In genomic region chr2:81412681-81413080, GRCh38 we compare ENCODE assay signal across 23 cellular contexts.
A peak's percentile ranks its signal among the peaks of the same experiment; 100 is the strongest.
DNase-seq lines count a peak whose midpoint lies in the region; ATAC-seq, FAIRE-seq and TF ChIP-seq lines count a peak whose summit lies in the region.
"Had no signal": no experiment of that assay in that cellular context is flagged by ENCODE, and none has a peak within 500 bp of the region (broad histone marks: within the 10 kb centered on the region; RNA-seq: fewer than 3 reads in every experiment).

No MANE protein-coding gene starts in this region.

- no peak overlapping the region for H2BK15ac ChIP-seq in H9 (ENCODE audit: low read depth, low read length)

- no peaks in the 10 kb centered on the region for H3K27me3 Mint-ChIP-seq in H9 (ENCODE audit: low read depth)
- H3K27me3 Mint-ChIP-seq: T-cell had no signal

- no peaks in the 10 kb centered on the region for H3K27me3 ChIP-seq in small intestine (ENCODE audit: control insufficient read depth in 2 of 2, insufficient read depth in 2 of 2, low read length in 2 of 2)
- H3K27me3 ChIP-seq in H9 (ENCODE audit: insufficient read depth, low read length) = no peaks in the 10 kb centered on the region
- H3K27me3 ChIP-seq: BE2C had no signal

- H3K36me3 Mint-ChIP-seq in H9 (ENCODE audit: insufficient read depth in 1 of 3, low read depth in 3 of 3) = no peaks in the 10 kb centered on the region
- H3K36me3 Mint-ChIP-seq: T-cell had no signal

- no peak overlapping the region for H3K23ac ChIP-seq in H9 (ENCODE audit: insufficient read length, low read depth, low read length)

- no peak overlapping the region for H2AK5ac ChIP-seq in H9 (ENCODE audit: insufficient read length, low read length)

- no peaks in the 10 kb centered on the region for H3K4me1 Mint-ChIP-seq in H9
- H3K4me1 Mint-ChIP-seq: T-cell had no signal

- no peaks in the 10 kb centered on the region for H3K23me2 ChIP-seq in H9 (ENCODE audit: insufficient read length, low read depth, low read length, poor library complexity, severe bottlenecking)

- H3K4me1 ChIP-seq in small intestine (ENCODE audit: control insufficient read depth in 2 of 2, insufficient read depth in 1 of 2, low read depth in 1 of 2, low read length in 1 of 2) = no peaks in the 10 kb centered on the region
- H3K4me1 ChIP-seq in H9 (ENCODE audit: insufficient read depth, low read length) = no peaks in the 10 kb centered on the region
- H3K4me1 ChIP-seq: A549, BE2C, SJCRH30 had no signal

- H4K91ac ChIP-seq in H9 (ENCODE audit: insufficient read length, low read depth, low read length) = no peak overlapping the region

- H2BK5ac ChIP-seq in H9 (ENCODE audit: insufficient read length, low read length) = no peak overlapping the region

- no peak overlapping the region for H3K27ac Mint-ChIP-seq in H9
- H3K27ac Mint-ChIP-seq: T-cell had no signal

- TF ChIP-seq CTCF in H9 (conservative IDR thresholded peaks at IDR 0.05) = no peak

- no peak overlapping the region for H3K4me2 ChIP-seq in H9 (ENCODE audit: insufficient read depth, insufficient read length, low read length)
- H3K4me2 ChIP-seq: A549 had no signal

- H3K9me3 Mint-ChIP-seq in H9 = no peaks in the 10 kb centered on the region

- H3K27ac ChIP-seq in small intestine (ENCODE audit: low read depth in 1 of 2, low read length in 1 of 2) (no peak overlapping the region), H9 (ENCODE audit: insufficient read length, low read depth, low read length) (no peak overlapping the region)
- H3K27ac ChIP-seq: A549, GM23248, SJCRH30 had no signal

- no peak overlapping the region for H3K14ac ChIP-seq in H9 (ENCODE audit: insufficient read depth, low read length)

- no peak overlapping the region for H3K18ac ChIP-seq in H9 (ENCODE audit: insufficient read length, low read depth, low read length)

- no peak overlapping the region for H4K5ac ChIP-seq in H9 (ENCODE audit: insufficient read length, low read depth, low read length)

- H3K9ac ChIP-seq in H9 (ENCODE audit: extremely low read depth, insufficient read length, low read length) = no peak overlapping the region
- H3K9ac ChIP-seq: GM23248 had no signal

- H3K4me3 Mint-ChIP-seq in H9 = no peak overlapping the region
- H3K4me3 Mint-ChIP-seq: T-cell had no signal

- H2AFZ ChIP-seq in H9 (ENCODE audit: low read length) = no peak overlapping the region
- H2AFZ ChIP-seq: GM23248 had no signal

- no peak for FAIRE-seq in small intestine (lab: Jason Lieb, UNC)
- FAIRE-seq: A549, GM12878 had no signal

- no peak for ATAC-seq in HG03139 (IDR thresholded peaks at IDR 0.05; ENCODE audit: unreplicated experiment)
- ATAC-seq: A549, GM12878, Panc1, T-cell had no signal

- no peak overlapping the region for H2BK12ac ChIP-seq in H9 (ENCODE audit: insufficient read length, low read depth, low read length)

- no peak overlapping the region for H4K8ac ChIP-seq in H9 (replicated peaks; ENCODE audit: insufficient read length, low read depth, low read length)

- no peaks in the 10 kb centered on the region for H3K79me1 ChIP-seq in H9 (ENCODE audit: insufficient read depth, low read depth, low read length, poor library complexity, severe bottlenecking)

- no peaks in the 10 kb centered on the region for H3K36me3 ChIP-seq in small intestine (ENCODE audit: control insufficient read depth in 2 of 2, insufficient read depth in 2 of 2, low read length in 2 of 2)
- H3K36me3 ChIP-seq: BE2C, HAP-1, SJCRH30 had no signal

- H2BK120ac ChIP-seq in H9 (ENCODE audit: low read depth, low read length, poor library complexity, severe bottlenecking) = no peak overlapping the region

- no peak overlapping the region for H3K4ac ChIP-seq in H9 (ENCODE audit: low read depth, low read length)

- H3K56ac ChIP-seq in H9 (ENCODE audit: insufficient read length, low read depth, low read length) = no peak overlapping the region

- no peaks in the 10 kb centered on the region for H3K79me2 ChIP-seq in H9 (ENCODE audit: insufficient read depth, low read length)

- WGBS in small intestine, 3 donors = 13 to 41% (median 29%) methylated on average over 3 of the region's 3 CpGs
- WGBS in H9 (ENCODE audit: extremely low coverage, insufficient read length, low lambda C conversion rate) = no CpG with 5 or more reads among the region's 3 CpGs

- no peaks in the 10 kb centered on the region for H3K9me3 ChIP-seq in small intestine (ENCODE audit: control insufficient read depth, low read depth)
- H3K9me3 ChIP-seq in H9 (ENCODE audit: control insufficient read depth, low read depth, low read length) = no peaks in the 10 kb centered on the region
- H3K9me3 ChIP-seq: BE2C, HAP-1, SJCRH30 had no signal

- DNase-seq in Daoy (ENCODE audit: low read depth) (peak; percentile 2), M059J (ENCODE audit: low read depth) (peak; percentile 53), glomerular visceral epithelial cell (ENCODE audit: extremely low spot score) (peak; percentile 2), small intestine (peak; percentile 17), H9 (no peak), cortex of kidney (lab: John Stamatoyannopoulos, UW) (no peak)
- DNase-seq: BE2C, GM23248, Kasumi-1, MM.1S, NCI-H1092, NCI-H146, NCI-H2029, NCI-H2227 treated with DMSO at 0.1 percent for 48 hours, NCI-H510A, NCI-H748 treated with DMSO at 0.1 percent for 48 hours, SJCRH30, T-cell had no signal

- H3K4me3 ChIP-seq in small intestine (ENCODE audit: low read depth in 1 of 2, low read length in 2 of 2) = no peak overlapping the region
- H3K4me3 ChIP-seq: A549, GM12878, GM23248, HAP-1, SJCRH30 had no signal

- H3T11ph ChIP-seq in H9 (ENCODE audit: low read length) = no peak overlapping the region

- no peak overlapping the region for H2BK20ac ChIP-seq in H9 (ENCODE audit: low read depth, low read length, poor library complexity, severe bottlenecking)

- no peaks in the 10 kb centered on the region for H4K20me1 ChIP-seq in H9 (ENCODE audit: control insufficient read depth, insufficient read depth, insufficient read length)

Comparison
In these comparisons a context has a peak if more than half of its experiments do, and no peak if none do; other contexts are left out.
1. DNase-seq: peak in Daoy (single experiment), M059J (single experiment), glomerular visceral epithelial cell (single experiment) and small intestine (single experiment); none in H9 (single experiment) and cortex of kidney (single experiment).